ENCODE assay signal across 27 cellular contexts in the genomic region with DNA sequence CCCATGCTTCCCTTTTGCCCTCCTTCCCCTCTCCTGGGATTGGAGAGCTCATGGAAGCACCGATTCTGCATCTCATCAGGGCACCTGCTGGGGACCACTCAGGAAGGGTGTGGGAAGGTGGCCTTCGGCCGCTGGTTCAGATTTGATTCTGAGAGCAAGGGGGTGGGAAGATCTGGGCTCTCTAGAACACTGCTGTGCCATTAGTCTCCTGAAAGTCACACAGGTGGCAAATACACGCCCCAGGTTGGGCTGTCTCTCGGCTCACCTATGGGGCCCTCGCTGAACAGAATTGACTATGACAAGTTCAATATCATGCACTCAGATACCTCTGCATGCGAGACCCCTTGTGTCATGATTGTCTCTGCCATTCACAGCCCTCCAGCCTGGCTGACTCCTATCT. TPM values are rescaled to one million over a fixed set of nuclear protein-coding genes. Genes with fewer than 3 reads are reported as not detected.
A peak's percentile ranks its signal among the peaks of the same experiment; 100 is the strongest.
DNase-seq lines count a peak whose midpoint lies in the region; ATAC-seq, FAIRE-seq and TF ChIP-seq lines count a peak whose summit lies in the region.
"Had no signal": no experiment of that assay in that cellular context is flagged by ENCODE, and none has a peak within 500 bp of the region (broad histone marks: within the 10 kb centered on the region; RNA-seq: fewer than 3 reads in every experiment).

No MANE protein-coding gene starts in this region.

- no peak overlapping the region for H3K4me3 Mint-ChIP-seq in activated naive CD4-positive, alpha-beta T cell treated with anti-CD3 and anti-CD28 coated beads, Interleukin-2, amount 10 ng/mL, durations not matched to agents 7 days and 5 days
- H3K4me3 Mint-ChIP-seq in type B pancreatic cell: no peak overlapping the region
- H3K4me3 Mint-ChIP-seq: CD4-positive, alpha-beta memory T cell had no signal

- peaks cover 23% of the 10 kb centered on the region for H3K4me1 Mint-ChIP-seq in activated naive CD4-positive, alpha-beta T cell treated with anti-CD3 and anti-CD28 coated beads, Interleukin-2, amount 10 ng/mL, durations not matched to agents 7 days and 5 days
- H3K4me1 Mint-ChIP-seq in type B pancreatic cell (ENCODE audit: unreplicated experiment): peaks cover 24% of the 10 kb centered on the region

- no peak overlapping the region for H3K18ac ChIP-seq in H1 (ENCODE audit: extremely low read depth, low read length)

- no peak overlapping the region for H3K4me2 ChIP-seq in H1 (ENCODE audit: insufficient read depth in 1 of 2, low read depth in 2 of 2, low read length in 2 of 2)
- H3K4me2 ChIP-seq: KMS-11 had no signal

- H3K36me3 Mint-ChIP-seq in activated naive CD4-positive, alpha-beta T cell treated with anti-CD3 and anti-CD28 coated beads, Interleukin-2, amount 10 ng/mL, durations not matched to agents 7 days and 5 days: no peaks in the 10 kb centered on the region
- no peaks in the 10 kb centered on the region for H3K36me3 Mint-ChIP-seq in type B pancreatic cell
- H3K36me3 Mint-ChIP-seq: CD4-positive, alpha-beta memory T cell; IgD-negative memory B cell had no signal

- POLR2A ChIA-PET in H1 (lab: Charles Lee; ENCODE audit: partially characterized antibody): interaction anchor here (0.7 to 2.1 kb wide), 2 partner anchors 8 to 173 kb away, joined by 3 to 6 read pairs; no protein-coding TSS in a partner anchor

- H2BK12ac ChIP-seq in H1 (ENCODE audit: low read depth, low read length): 0 out of 2 replicates have a peak overlapping the region, but pooled peaks have one; percentile 33

- TF ChIP-seq POLR2A in H1 (IDR thresholded peaks at IDR 0.05; ENCODE audit: control extremely low read depth in 1 of 2, low read depth in 2 of 2, low read length in 2 of 2): no peak

- H4K91ac ChIP-seq in H1 (replicated peaks; ENCODE audit: insufficient read length, low read length): no peak overlapping the region

- no peak overlapping the region for H4K5ac ChIP-seq in H1 (ENCODE audit: insufficient read length, low read depth, low read length)

- H4K20me1 ChIP-seq in H1 (replicated peaks in 1 of 2; ENCODE audit: control insufficient read depth in 1 of 2, insufficient read depth in 2 of 2, low read length in 2 of 2): no peaks in the 10 kb centered on the region

- no peaks in the 10 kb centered on the region for H3K9me3 Mint-ChIP-seq in activated naive CD4-positive, alpha-beta T cell treated with anti-CD3 and anti-CD28 coated beads, Interleukin-2, amount 10 ng/mL, durations not matched to agents 7 days and 5 days
- H3K9me3 Mint-ChIP-seq in type B pancreatic cell: no peaks in the 10 kb centered on the region
- H3K9me3 Mint-ChIP-seq: CD4-positive, alpha-beta memory T cell had no signal

- H3K4ac ChIP-seq in H1 (replicated peaks; ENCODE audit: insufficient read length, low read depth, low read length): no peak overlapping the region

- no peak overlapping the region; the same call in 1 of the 2 replicates for H4K8ac ChIP-seq in H1 (ENCODE audit: extremely low read depth, insufficient read depth, low read length)

- CTCF ChIA-PET in activated naive CD4-positive, alpha-beta T cell treated with anti-CD3 and anti-CD28 coated beads, Interleukin-2, amount 10 ng/mL, durations not matched to agents 7 days and 5 days (lab: Charles Lee): no interaction called here
- CTCF ChIA-PET in H1 (lab: Charles Lee; ENCODE audit: partially characterized antibody): interaction anchor here (0.6 to 1.5 kb wide), 3 partner anchors 26 to 179 kb away, joined by 3 read pairs; no protein-coding TSS in a partner anchor

- no peak overlapping the region for H2AK5ac ChIP-seq in H1 (ENCODE audit: low read depth, low read length)

- peaks cover 0 to 3% (median 0%) of the 10 kb centered on the region in 4 experiments; a peak in 4 of 7 replicates for H3K4me1 ChIP-seq in H1 (replicated peaks in 1 of 4; ENCODE audit: control insufficient read depth in 3 of 4, insufficient read depth in 4 of 4, low read length in 3 of 4)
- H3K4me1 ChIP-seq in neutrophil (ENCODE audit: control insufficient read depth in 1 of 2, insufficient read depth in 1 of 2, low read depth in 1 of 2, low read length in 1 of 2): peaks cover 74 to 83% of the 10 kb centered on the region in 2 experiments
- no peaks in the 10 kb centered on the region for H3K4me1 ChIP-seq in foreskin keratinocyte
- H3K4me1 ChIP-seq: SJSA1 had no signal

- H3K79me1 ChIP-seq in H1 (ENCODE audit: low read depth, low read length): no peaks in the 10 kb centered on the region

- H2BK120ac ChIP-seq in H1 (replicated peaks; ENCODE audit: low read depth, low read length): no peak overlapping the region

- no peaks in the 10 kb centered on the region for H3K36me3 ChIP-seq in H1 (ENCODE audit: control insufficient read depth in 2 of 4, insufficient read depth in 4 of 4, low read length in 3 of 4)
- no peaks in the 10 kb centered on the region for H3K36me3 ChIP-seq in neutrophil
- H3K36me3 ChIP-seq in H7 (replicated peaks; ENCODE audit: control insufficient read depth, insufficient read depth, low read length): no peaks in the 10 kb centered on the region
- H3K36me3 ChIP-seq: SJSA1 had no signal

- H2BK15ac ChIP-seq in H1 (ENCODE audit: low read length): 0 out of 2 replicates have a peak overlapping the region, but pooled peaks have one; percentile 61

- no peak for TF ChIP-seq RAD21 in H1 (IDR thresholded peaks at IDR 0.05 in 1 of 2, conservative IDR thresholded peaks at IDR 0.05 in 1 of 2; ENCODE audit: low read depth in 2 of 2, low read length in 2 of 2)

- H3K27ac Mint-ChIP-seq in activated naive CD4-positive, alpha-beta T cell treated with anti-CD3 and anti-CD28 coated beads, Interleukin-2, amount 10 ng/mL, durations not matched to agents 7 days and 5 days: no peak overlapping the region
- peak overlapping the region; percentile 95 for H3K27ac Mint-ChIP-seq in type B pancreatic cell
- H3K27ac Mint-ChIP-seq: CD4-positive, alpha-beta memory T cell; IgD-negative memory B cell had no signal

- H3K4me3 ChIP-seq in H1 (ENCODE audit: extremely low read depth in 1 of 4, insufficient read depth in 2 of 4, low read depth in 3 of 4, low read length in 4 of 4): no peak overlapping the region
- H3K4me3 ChIP-seq in neutrophil (ENCODE audit: low read depth in 1 of 2, low read length in 1 of 2): no peak overlapping the region
- no peak overlapping the region for H3K4me3 ChIP-seq in H7 (ENCODE audit: insufficient read depth, low read depth, low read length)
- H3K4me3 ChIP-seq: PC-9, SJSA1 had no signal

- H3K79me2 ChIP-seq in H1 (ENCODE audit: control insufficient read depth in 1 of 2, insufficient read depth in 2 of 2, low read length in 2 of 2): no peaks in the 10 kb centered on the region

- no peak overlapping the region for H3K9ac ChIP-seq in H1 (replicated peaks in 1 of 4; ENCODE audit: extremely low read depth in 1 of 4, low read depth in 3 of 4, low read length in 3 of 4)
- H3K9ac ChIP-seq: KMS-11 had no signal

- H3K27me3 ChIP-seq in H1 (replicated peaks in 1 of 4; ENCODE audit: control insufficient read depth in 3 of 4, extremely low read depth in 1 of 4, insufficient read depth in 3 of 4, low read length in 3 of 4) (peaks cover 0 to 5% (median 0%) of the 10 kb centered on the region in 4 experiments; a peak in 2 of 7 replicates), neutrophil (no peaks in the 10 kb centered on the region), H7 (ENCODE audit: control insufficient read depth, insufficient read depth, low read length) (no peaks in the 10 kb centered on the region), foreskin keratinocyte (peaks cover 49% of the 10 kb centered on the region)

- H3K56ac ChIP-seq in H1 (replicated peaks; ENCODE audit: insufficient read length, low read depth, low read length): no peak overlapping the region

- ATAC-seq in HG02610 (IDR thresholded peaks at IDR 0.05; ENCODE audit: unreplicated experiment) (no peak), foreskin keratinocyte (no peak)

- H3K27ac ChIP-seq in H1 (ENCODE audit: low read depth, low read length) (no peak overlapping the region), neutrophil (peak overlapping the region; percentile 100), foreskin keratinocyte (no peak overlapping the region)
- H3K27ac ChIP-seq: KMS-11, PC-9, SJSA1 had no signal

- H2BK20ac ChIP-seq in H1 (ENCODE audit: low read length): no peak overlapping the region

- H3K23me2 ChIP-seq in H1 (ENCODE audit: low read depth, low read length): no peaks in the 10 kb centered on the region

- H2AFZ ChIP-seq in H1 (ENCODE audit: low read length): no peak overlapping the region
- H2AFZ ChIP-seq: PC-9 had no signal

- H3K23ac ChIP-seq in H1 (ENCODE audit: insufficient read length): no peak overlapping the region

- FAIRE-seq in H1 (lab: Jason Lieb, UNC): no peak
- FAIRE-seq: GM18507, H54 had no signal

- peaks cover 69% of the 10 kb centered on the region for H3K27me3 Mint-ChIP-seq in activated naive CD4-positive, alpha-beta T cell treated with anti-CD3 and anti-CD28 coated beads, Interleukin-2, amount 10 ng/mL, durations not matched to agents 7 days and 5 days
- H3K27me3 Mint-ChIP-seq in type B pancreatic cell: peaks cover 26% of the 10 kb centered on the region

- peak; percentile 14 for DNase-seq in activated naive CD4-positive, alpha-beta T cell treated with anti-CD3 and anti-CD28 coated beads, Interleukin-2, amount 10 ng/mL, durations not matched to agents 7 days and 5 days
- no peak for DNase-seq in activated naive CD4-positive, alpha-beta T cell treated with Interleukin-2 at 50 U/mL for 16 hours
- DNase-seq in H1 (ENCODE audit: low read depth in 1 of 2, low spot score in 2 of 2): no peak
- no peak for DNase-seq in type B pancreatic cell (ENCODE audit: extremely low spot score, unreplicated experiment)
- no peak for DNase-seq in H7
- DNase-seq in foreskin keratinocyte: no peak
- DNase-seq: CD4-positive, alpha-beta memory T cell; COR-L47; DMS53; MM.1S; NCI-H2029 treated with DMSO at 0.1 percent for 48 hours; NCI-H2227 treated with DMSO at 0.1 percent for 48 hours; NCI-H526 treated with DMSO at 0.1 percent for 48 hours; PC-9; RPMI8226 had no signal

- no peak for TF ChIP-seq CTCF in H1 (IDR thresholded peaks at IDR 0.05; ENCODE audit: control extremely low read depth in 1 of 3, insufficient read depth in 1 of 3, low read depth in 1 of 3, low read length in 3 of 3)
- no peak for TF ChIP-seq CTCF in neutrophil (IDR thresholded peaks at IDR 0.05)
- no peak for TF ChIP-seq CTCF in type B pancreatic cell (conservative IDR thresholded peaks at IDR 0.05)
- no peak for TF ChIP-seq CTCF in foreskin keratinocyte (conservative IDR thresholded peaks at IDR 0.05)

- 81% methylated on average over 7 of the region's 7 CpGs; no CpG with 5 or more reads in 1 of the 2 experiments for WGBS in H1 (ENCODE audit: extremely low coverage in 1 of 2, insufficient coverage in 1 of 2, insufficient read length in 1 of 2, insufficient replicate concordance in 2 of 2, low coverage in 1 of 2, low lambda C conversion rate in 2 of 2, missing lambda C conversion rate in 1 of 2), 2 experiments

- no peak overlapping the region for H3K14ac ChIP-seq in H1 (ENCODE audit: insufficient read length)

- no peak overlapping the region for H2BK5ac ChIP-seq in H1 (ENCODE audit: low read depth, low read length)

- H3K9me3 ChIP-seq in H1 (ENCODE audit: insufficient read depth in 2 of 2, low read depth in 1 of 2, low read length in 1 of 2): no peaks in the 10 kb centered on the region
- no peaks in the 10 kb centered on the region for H3K9me3 ChIP-seq in neutrophil
- H3K9me3 ChIP-seq: SJSA1 had no signal

- no peak for TF ChIP-seq EP300 in H1 (IDR thresholded peaks at IDR 0.05; ENCODE audit: borderline replicate concordance in 1 of 2, low read depth in 2 of 2, low read length in 2 of 2)

RNA-seq across cellular contexts. Expression of gene APOBEC3A, which starts 12.8 kb away (rescaled TPM):
- not detected in 2 replicates for total RNA-seq in H1 (2021; fragmentation: NEBNext Ultra II Directional; extraction: Animal tissue kit (Norgen Biotek cat#: 25700))
- not detected in 2 replicates for polyA plus RNA-seq in H1 (2011; rRNA removed)
- not detected for polyA plus RNA-seq in H1 (2011; cell fraction: cytosol; rRNA removed)
- polyA plus RNA-seq in H1 (2011; cell fraction: nucleus; rRNA removed): not detected
- polyA plus RNA-seq in H1 (2012, experiment 1 of 2): not detected in 4 replicates
- not detected for polyA plus RNA-seq in H1 (2012, experiment 2 of 2)
- 0.04 TPM for polyA plus RNA-seq in H1 (2013, experiment 1 of 2)
- not detected for polyA plus RNA-seq in H1 (2013, experiment 2 of 2)
- polyA minus RNA-seq in H1 (2011; rRNA and poly(A)+ RNA removed): not detected in 2 replicates
- polyA minus RNA-seq in H1 (2011; cell fraction: cytosol; rRNA and poly(A)+ RNA removed): not detected
- not detected for polyA minus RNA-seq in H1 (2011; cell fraction: nucleus; rRNA and poly(A)+ RNA removed)
- 0.67 and 1.6 TPM in 2 replicates for total RNA-seq in type B pancreatic cell (ENCODE audit: low replicate concordance)
- total RNA-seq in H7 (2014; rRNA removed; shearing (Covaris generic)): not detected in 2 replicates
- not detected in 2 replicates for total RNA-seq in foreskin keratinocyte
- not detected in 2 replicates for polyA plus RNA-seq in foreskin keratinocyte
- total RNA-seq: A172; CD4-positive, alpha-beta memory T cell; Daoy; G401; NCI-H460; PC-9; SJSA1 had no signal
- polyA plus RNA-seq: BJ; CD4-positive, alpha-beta memory T cell; IgD-negative memory B cell had no signal

RNA-seq across cellular contexts. Expression of gene APOBEC3B, which starts 37.5 kb away (rescaled TPM):
- 14.2 and 16.3 TPM in 2 replicates for total RNA-seq in H1 (2021; fragmentation: NEBNext Ultra II Directional; extraction: Animal tissue kit (Norgen Biotek cat#: 25700))
- 43.3 and 74.9 TPM in 2 replicates for polyA plus RNA-seq in H1 (2011; rRNA removed)
- polyA plus RNA-seq in H1 (2011; cell fraction: cytosol; rRNA removed): 40.4 TPM
- polyA plus RNA-seq in H1 (2011; cell fraction: nucleus; rRNA removed): 33.2 TPM
- polyA plus RNA-seq in H1 (2012, experiment 1 of 2): 32.7 to 53.6 TPM (median 44.2 TPM) in 4 replicates
- polyA plus RNA-seq in H1 (2012, experiment 2 of 2): 38.3 TPM
- polyA plus RNA-seq in H1 (2013, experiment 1 of 2): 10.0 TPM
- polyA plus RNA-seq in H1 (2013, experiment 2 of 2): 10.3 TPM
- 28.2 and 43.0 TPM in 2 replicates for polyA minus RNA-seq in H1 (2011; rRNA and poly(A)+ RNA removed)
- 13.7 TPM for polyA minus RNA-seq in H1 (2011; cell fraction: cytosol; rRNA and poly(A)+ RNA removed)
- polyA minus RNA-seq in H1 (2011; cell fraction: nucleus; rRNA and poly(A)+ RNA removed): 8.5 TPM
- 6.7 and 7.1 TPM in 2 replicates for total RNA-seq in type B pancreatic cell (ENCODE audit: low replicate concordance)
- total RNA-seq in H7 (2014; rRNA removed; shearing (Covaris generic)): 4.4 and 6.5 TPM in 2 replicates
- 0.41 and 1.6 TPM in 2 replicates for total RNA-seq in foreskin keratinocyte
- 1.4 and 3.4 TPM in 2 replicates for polyA plus RNA-seq in foreskin keratinocyte
